10 cellular contexts compared by ENCODE assay signal in the genomic region with DNA sequence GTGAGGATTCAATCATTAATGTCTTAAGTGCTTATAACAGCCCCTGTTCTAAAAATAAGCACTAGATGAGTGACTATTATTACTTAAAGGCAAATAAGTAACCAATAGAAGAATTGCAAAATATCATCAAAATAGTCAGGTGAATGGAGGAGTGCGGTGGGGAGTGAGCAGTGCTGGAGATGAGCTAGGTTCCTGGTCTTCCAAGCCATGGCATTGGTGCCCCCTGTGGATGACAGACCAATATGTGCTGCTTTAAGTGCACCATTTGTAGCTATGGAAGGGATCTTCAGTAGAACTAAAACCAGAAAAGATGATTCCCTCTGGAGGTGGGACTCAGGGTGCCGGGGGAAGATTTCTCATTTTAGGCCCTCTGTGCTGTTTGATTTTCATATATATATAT. TPM values are rescaled to one million over a fixed set of nuclear protein-coding genes. Genes with fewer than 3 reads are reported as not detected.
DNase-seq lines count a peak whose midpoint lies in the region; ATAC-seq, FAIRE-seq and TF ChIP-seq lines count a peak whose summit lies in the region.
"Had no signal": no experiment of that assay in that cellular context is flagged by ENCODE, and none has a peak within 500 bp of the region (broad histone marks: within the 10 kb centered on the region; RNA-seq: fewer than 3 reads in every experiment).

No MANE protein-coding gene starts in this region.

- TF ChIP-seq POLR2A in H54 (IDR thresholded peaks at IDR 0.05; ENCODE audit: low read depth, low read length), result no peak

- POLR2A ChIA-PET in Caco-2 (lab: Charles Lee), result interaction anchor here (0.6 to 1.1 kb wide), 3 partner anchors 15 to 46 kb away, joined by 4 to 7 read pairs (median 6); a partner anchor contains a TSS

- H3K4me1 ChIP-seq in Caco-2 (no peaks in the 10 kb centered on the region), lung (ENCODE audit: control insufficient read depth in 2 of 2, insufficient read depth in 2 of 2, low read length in 2 of 2) (no peaks in the 10 kb centered on the region)

- H3K4me3 Mint-ChIP-seq in Caco-2 (ENCODE audit: unreplicated experiment), result no peak overlapping the region
- H3K4me3 Mint-ChIP-seq: IgD-negative memory B cell had no signal

- peak; percentile 63 to 67 for DNase-seq in Caco-2
- DNase-seq in HuH-7.5 (ENCODE audit: low spot score), result peak; percentile 34
- peak; percentile 11 for DNase-seq in activated CD4-positive, alpha-beta T cell treated with anti-CD3 and anti-CD28 coated beads, Interleukin-2, amount 50 U/mL, for 1 hour
- DNase-seq in lung (ENCODE audit: low spot score), result no peak
- DNase-seq in DMS79 (lab: John Stamatoyannopoulos, UW), result no peak
- no peak for DNase-seq in NCI-H1092 treated with DMSO at 0.1 percent for 48 hours (lab: John Stamatoyannopoulos, UW)
- no peak for DNase-seq in H54 (ENCODE audit: insufficient read length, low spot score)

- TF ChIP-seq CTCF in Caco-2 (IDR thresholded peaks at IDR 0.05; ENCODE audit: insufficient read depth in 1 of 2, low read depth in 1 of 2, low read length in 1 of 2, severe bottlenecking in 1 of 2, unreplicated experiment in 1 of 2) (peak; percentile 40), lung (IDR thresholded peaks at IDR 0.05; ENCODE audit: control extremely low read depth, extremely low read depth) (peak; percentile 40)

- H3K27me3 ChIP-seq in Caco-2 (replicated peaks; ENCODE audit: control insufficient read depth, insufficient read depth, low read length), result no peaks in the 10 kb centered on the region
- no peaks in the 10 kb centered on the region for H3K27me3 ChIP-seq in lung (ENCODE audit: control insufficient read depth, insufficient read depth)
- H3K27me3 ChIP-seq: dorsolateral prefrontal cortex had no signal

- H3K36me3 ChIP-seq in Caco-2 (ENCODE audit: control insufficient read depth, insufficient read depth, low read length), result no peaks in the 10 kb centered on the region
- H3K36me3 ChIP-seq in lung (ENCODE audit: control insufficient read depth in 2 of 2, insufficient read depth in 2 of 2, low read length in 2 of 2), result no peaks in the 10 kb centered on the region

- no TSS peak for BruUV-seq in Caco-2 (replicated peaks; lab: Mats Ljungman, UMichigan)

- no peak for ATAC-seq in lung (ENCODE audit: insufficient read depth, low FRiP score)
- ATAC-seq in HG02610 (IDR thresholded peaks at IDR 0.05; ENCODE audit: unreplicated experiment), result no peak

- peaks cover 9% of the 10 kb centered on the region for H3K4me1 Mint-ChIP-seq in Caco-2 (ENCODE audit: low read depth, unreplicated experiment)
- H3K4me1 Mint-ChIP-seq: IgD-negative memory B cell had no signal

- H3K9me3 ChIP-seq in Caco-2 (no peaks in the 10 kb centered on the region), lung (ENCODE audit: control insufficient read depth in 2 of 2, insufficient read depth in 1 of 2, low read length in 1 of 2) (no peaks in the 10 kb centered on the region)

- no peak overlapping the region for H3K27ac ChIP-seq in lung (ENCODE audit: low read depth in 1 of 2, low read length in 1 of 2)
- H3K27ac ChIP-seq: dorsolateral prefrontal cortex had no signal

- no peaks in the 10 kb centered on the region for H3K27me3 Mint-ChIP-seq in Caco-2 (ENCODE audit: insufficient read depth, unreplicated experiment)

- FAIRE-seq in H54 (lab: Jason Lieb, UNC), result no peak

- no peaks in the 10 kb centered on the region for H3K9me3 Mint-ChIP-seq in Caco-2 (ENCODE audit: unreplicated experiment)
- H3K9me3 Mint-ChIP-seq: IgD-negative memory B cell had no signal

- no peak overlapping the region for H3K4me3 ChIP-seq in Caco-2 (ENCODE audit: low read depth, low read length)
- no peak overlapping the region for H3K4me3 ChIP-seq in lung
- H3K4me3 ChIP-seq: dorsolateral prefrontal cortex had no signal

- no peak overlapping the region for H3K27ac Mint-ChIP-seq in Caco-2 (ENCODE audit: unreplicated experiment)
- H3K27ac Mint-ChIP-seq: IgD-negative memory B cell had no signal

- CTCF ChIA-PET in Caco-2 (lab: Charles Lee), result interaction anchor here (0.5 to 1.5 kb wide), 16 partner anchors 12 to 487 kb away, joined by 3 to 25 read pairs (median 4); a partner anchor contains a TSS

- intact Hi-C loops in Caco-2 (cut with micrococcal nuclease; ENCODE audit: unreplicated experiment), result loop anchor here (1.0 kb wide), 3 partner anchors 21 to 48 kb away; no protein-coding TSS in a partner anchor

- no peaks in the 10 kb centered on the region for H3K36me3 Mint-ChIP-seq in Caco-2 (ENCODE audit: insufficient read depth, unreplicated experiment)

- WGBS in lung, 2 donors, result 55 to 59% methylated on average over 2 of the region's 2 CpGs

RNA-seq across cellular contexts. Expression of a gene that starts 46.1 kb away (rescaled TPM):
- total RNA-seq in Caco-2 (2022), result 21.6 and 26.6 TPM in 2 replicates
- 10 to 100 TPM; 23.6 to 26.3 TPM for total RNA-seq in lung
- polyA plus RNA-seq in lung, result 1 to 10 TPM; 3.1 to 5.3 TPM

RNA-seq across cellular contexts. Expression of a gene that starts 50.4 kb away (rescaled TPM):
- total RNA-seq in Caco-2 (2022) (32.1 and 34.7 TPM in 2 replicates), lung (1 to 10 TPM in 1 of 2 donors, under 1 TPM in 1; 0.61 to 5.9 TPM)
- polyA plus RNA-seq in lung, result under 1 TPM; 0.69 to 0.97 TPM
- polyA plus RNA-seq: IgD-negative memory B cell had no signal

Comparison
In these comparisons a context has a peak if more than half of its experiments do, and no peak if none do; other contexts are left out.
1. DNase-seq: peak in Caco-2 (2 of 2), HuH-7.5 (single experiment) and activated CD4-positive, alpha-beta T cell treated with anti-CD3 and anti-CD28 coated beads, Interleukin-2, amount 50 U/mL, for 1 hour (single experiment); none in lung (single experiment), DMS79 (single experiment), NCI-H1092 treated with DMSO at 0.1 percent for 48 hours (single experiment) and H54 (single experiment).